ENCODE assay signal across 34 cellular contexts in genomic region chr2:194824450-194824849, GRCh38.
"Had no signal": no experiment of that assay in that cellular context is flagged by ENCODE, and none has a peak within 500 bp of the region (broad histone marks: within the 10 kb centered on the region; RNA-seq: fewer than 3 reads in every experiment).

No MANE protein-coding gene starts in this region.

- H3K9me3 ChIP-seq: MG63 had no signal

- H3K36me3 ChIP-seq: MG63 had no signal

- H3K4me3 ChIP-seq: MG63 had no signal

- DNase-seq: Karpas-422, Kasumi-1, MG63, MM.1S, MV-4-11, NCI-H1048, NCI-H1092, NCI-H1092 treated with DMSO at 0.1 percent for 48 hours, NCI-H1105, NCI-H1105 treated with DMSO at 0.1 percent for 48 hours, NCI-H1417, NCI-H1417 treated with DMSO at 0.1 percent for 48 hours, NCI-H1436, NCI-H1436 treated with DMSO at 0.1 percent for 48 hours, NCI-H146, NCI-H1694, NCI-H1694 treated with DMSO at 0.1 percent for 48 hours, NCI-H187, NCI-H187 treated with DMSO at 0.1 percent for 48 hours, NCI-H1930, NCI-H2029, NCI-H2029 treated with DMSO at 0.1 percent for 48 hours, NCI-H2081, NCI-H2081 treated with DMSO at 0.1 percent for 48 hours, NCI-H2107, NCI-H2171, NCI-H2171 treated with DMSO at 0.1 percent for 48 hours, NCI-H226, NCI-H345, NCI-H446, NCI-H446 treated with DMSO at 0.1 percent for 48 hours, NCI-H510A, NCI-H510A treated with DMSO at 0.1 percent for 48 hours, NCI-H524 had no signal

- H3K27me3 ChIP-seq: MG63 had no signal
